In the genomic region with DNA sequence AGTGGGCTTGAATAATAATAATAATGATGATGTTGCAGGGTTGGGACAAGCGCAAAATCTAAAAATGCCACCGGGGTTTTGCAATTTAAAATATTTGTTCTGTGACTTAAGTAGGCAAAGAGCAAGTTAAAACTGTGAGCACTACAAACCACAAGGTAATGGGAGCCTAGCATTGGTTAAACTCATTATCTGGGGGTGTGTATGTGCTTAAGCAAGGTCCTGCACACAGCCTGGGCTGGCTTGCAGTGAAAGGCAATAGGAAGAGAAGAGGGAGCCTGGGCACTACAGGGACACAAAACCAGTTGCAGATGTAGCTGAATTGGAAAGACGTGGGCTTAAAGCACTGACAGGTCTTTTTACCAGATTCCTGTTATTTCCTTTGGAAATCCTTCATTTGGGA, we compare ENCODE assay signal across 21 cellular contexts. TPM values are rescaled to one million over a fixed set of nuclear protein-coding genes. Genes with fewer than 3 reads are reported as not detected.
"Had no signal": no experiment of that assay in that cellular context is flagged by ENCODE, and none has a peak within 500 bp of the region (broad histone marks: within the 10 kb centered on the region; RNA-seq: fewer than 3 reads in every experiment).

No MANE protein-coding gene starts in this region.

- H3K4me3 ChIP-seq: breast epithelium, dorsolateral prefrontal cortex, sigmoid colon, spleen, testis, vagina had no signal

- H3K27me3 Mint-ChIP-seq: activated naive CD8-positive, alpha-beta T cell treated with anti-CD3 and anti-CD28 coated beads for 36 hours; activated T-cell treated with anti-CD3 and anti-CD28 coated beads, Interleukin-2, amount 50 U/mL, for 24 hours; central memory CD8-positive, alpha-beta T cell had no signal

- H3K4me3 Mint-ChIP-seq: activated naive CD8-positive, alpha-beta T cell treated with anti-CD3 and anti-CD28 coated beads for 36 hours; activated T-cell treated with anti-CD3 and anti-CD28 coated beads, Interleukin-2, amount 50 U/mL, for 24 hours; activated T-helper 17 cell treated with anti-CD3 and anti-CD28 coated beads, Interleukin-2, amount 50 U/mL, for 72 hours; central memory CD8-positive, alpha-beta T cell; effector memory CD8-positive, alpha-beta T cell; memory B cell had no signal

- H3K27ac Mint-ChIP-seq: activated naive CD8-positive, alpha-beta T cell treated with anti-CD3 and anti-CD28 coated beads for 36 hours; activated T-cell treated with anti-CD3 and anti-CD28 coated beads, Interleukin-2, amount 50 U/mL, for 24 hours; activated T-helper 17 cell treated with anti-CD3 and anti-CD28 coated beads, Interleukin-2, amount 50 U/mL, for 72 hours; effector memory CD8-positive, alpha-beta T cell; memory B cell; nephron progenitor cell; WTC11 had no signal

- H3K4me1 Mint-ChIP-seq: activated T-helper 17 cell treated with anti-CD3 and anti-CD28 coated beads, Interleukin-2, amount 50 U/mL, for 72 hours; central memory CD8-positive, alpha-beta T cell; memory B cell had no signal

- DNase-seq: activated naive CD8-positive, alpha-beta T cell treated with anti-CD3 and anti-CD28 coated beads for 36 hours; activated T-cell treated with anti-CD3 and anti-CD28 coated beads, Interleukin-2, amount 50 U/mL, for 24 hours; amniotic stem cell; dorsolateral prefrontal cortex; effector memory CD8-positive, alpha-beta T cell; hypothalamus; nephron progenitor cell; sigmoid colon; spleen; stimulated activated CD4-positive, alpha-beta T cell treated with anti-CD3 and anti-CD28 coated beads, Interleukin-4, amount 100 ng/mL, for 1 hour; stimulated activated naive CD4-positive, alpha-beta T cell; testis; trophoblast cell had no signal

- H3K36me3 Mint-ChIP-seq: WTC11 had no signal

- ATAC-seq: activated T-helper 17 cell treated with anti-CD3 and anti-CD28 coated beads, Interleukin-2, amount 50 U/mL, for 72 hours; effector memory CD8-positive, alpha-beta T cell; esophagus mucosa; WTC11 had no signal

- H3K9me3 Mint-ChIP-seq: activated T-helper 17 cell treated with anti-CD3 and anti-CD28 coated beads, Interleukin-2, amount 50 U/mL, for 72 hours; central memory CD8-positive, alpha-beta T cell; WTC11 had no signal

RNA-seq across cellular contexts. Expression of a gene that starts 11.7 kb away (rescaled TPM):
- total RNA-seq: activated naive CD8-positive, alpha-beta T cell treated with anti-CD3 and anti-CD28 coated beads for 36 hours; activated T-helper 17 cell treated with anti-CD3 and anti-CD28 coated beads, Interleukin-2, amount 50 U/mL, for 72 hours; dorsolateral prefrontal cortex; esophagus mucosa; frontal cortex; sigmoid colon; spleen; vagina had no signal
